13 cellular contexts compared by ENCODE assay signal in genomic region chr5:151153300-151153699, GRCh38. TPM values are rescaled to one million over a fixed set of nuclear protein-coding genes. Genes with fewer than 3 reads are reported as not detected.
DNase-seq lines count a peak whose midpoint lies in the region; ATAC-seq and TF ChIP-seq lines count a peak whose summit lies in the region.
"Had no signal": no experiment of that assay in that cellular context is flagged by ENCODE, and none has a peak within 500 bp of the region (broad histone marks: within the 10 kb centered on the region; RNA-seq: fewer than 3 reads in every experiment).

No MANE protein-coding gene starts in this region.

- H3K27ac Mint-ChIP-seq in activated CD4-positive, alpha-beta T cell treated with anti-CD3 and anti-CD28 coated beads, Interleukin-2, amount 10 ng/mL, durations not matched to agents 7 days and 5 days: peak overlapping the region; percentile 88
- H3K27ac Mint-ChIP-seq in activated B cell treated with CpG ODN at 0.5 μM for 24 hours (peak overlapping the region; percentile 87), immature natural killer cell (peak overlapping the region; percentile 79 to 97 (median 96))

- H3K4me3 ChIP-seq in stomach smooth muscle (ENCODE audit: low read length in 2 of 2): no peak overlapping the region
- H3K4me3 ChIP-seq: A549, thoracic aorta had no signal

- peaks cover 66% of the 10 kb centered on the region for H3K4me1 ChIP-seq in stomach smooth muscle (ENCODE audit: control insufficient read depth, insufficient read depth, low read length)

- peaks cover 3% of the 10 kb centered on the region for H3K9me3 Mint-ChIP-seq in activated CD4-positive, alpha-beta T cell treated with anti-CD3 and anti-CD28 coated beads, Interleukin-2, amount 10 ng/mL, durations not matched to agents 7 days and 5 days
- H3K9me3 Mint-ChIP-seq in activated B cell treated with CpG ODN at 0.5 μM for 24 hours (no peaks in the 10 kb centered on the region), immature natural killer cell (no peaks in the 10 kb centered on the region)
- H3K9me3 Mint-ChIP-seq: H9 had no signal

- H3K9me3 ChIP-seq in stomach smooth muscle (ENCODE audit: control insufficient read depth in 2 of 2, low read length in 2 of 2): no peaks in the 10 kb centered on the region
- H3K9me3 ChIP-seq: A549, thoracic aorta had no signal

- TF ChIP-seq CTCF in activated B cell treated with CpG ODN at 0.5 μM for 24 hours (IDR thresholded peaks at IDR 0.05): no peak

- H3K4me3 Mint-ChIP-seq in activated CD4-positive, alpha-beta T cell treated with anti-CD3 and anti-CD28 coated beads, Interleukin-2, amount 10 ng/mL, durations not matched to agents 7 days and 5 days: peak overlapping the region; percentile 96
- H3K4me3 Mint-ChIP-seq in activated B cell treated with CpG ODN at 0.5 μM for 24 hours (peak overlapping the region; percentile 49), immature natural killer cell (peak overlapping the region; percentile 9 to 95 (median 69))
- H3K4me3 Mint-ChIP-seq: H9 had no signal

- DNase-seq in activated CD4-positive, alpha-beta T cell treated with anti-CD3 and anti-CD28 coated beads, Interleukin-2, amount 10 ng/mL, durations not matched to agents 7 days and 5 days: no peak
- no peak for DNase-seq in activated CD4-positive, alpha-beta T cell treated with anti-CD3 and anti-CD28 coated beads for 1 hour
- DNase-seq in activated B cell treated with CpG ODN at 0.5 μM for 24 hours (no peak), immature natural killer cell (no peak), retina (no peak), CD1c-positive myeloid dendritic cell (ENCODE audit: extremely low spot score) (no peak)
- DNase-seq: H9, NCI-H2171 treated with DMSO at 0.1 percent for 48 hours, nucleus accumbens had no signal

- H3K36me3 ChIP-seq in stomach smooth muscle (ENCODE audit: control insufficient read depth in 2 of 2, insufficient read depth in 2 of 2, low read length in 2 of 2): peaks cover 0 to 4% of the 10 kb centered on the region in 2 donors
- H3K36me3 ChIP-seq: thoracic aorta had no signal

- H3K9ac ChIP-seq in stomach smooth muscle (ENCODE audit: low read length in 2 of 2): no peak overlapping the region

- no peaks in the 10 kb centered on the region for H3K27me3 ChIP-seq in stomach smooth muscle (ENCODE audit: control insufficient read depth in 1 of 2, insufficient read depth in 2 of 2, low read length in 2 of 2)

- POLR2A ChIA-PET in activated CD4-positive, alpha-beta T cell treated with anti-CD3 and anti-CD28 coated beads, Interleukin-2, amount 10 ng/mL, durations not matched to agents 7 days and 5 days (lab: Charles Lee): no interaction called here
- POLR2A ChIA-PET in activated B cell treated with CpG ODN at 0.5 μM for 24 hours (lab: Charles Lee): interaction anchor here (0.7 to 9.1 kb wide), 5 partner anchors 11 to 73 kb away, joined by 3 to 92 read pairs (median 6); partner anchors contain the start of gene TNIP1

- peaks cover 73% of the 10 kb centered on the region for H3K4me1 Mint-ChIP-seq in activated CD4-positive, alpha-beta T cell treated with anti-CD3 and anti-CD28 coated beads, Interleukin-2, amount 10 ng/mL, durations not matched to agents 7 days and 5 days
- peaks cover 90% of the 10 kb centered on the region for H3K4me1 Mint-ChIP-seq in activated B cell treated with CpG ODN at 0.5 μM for 24 hours
- peaks cover 94% of the 10 kb centered on the region in 2 donors for H3K4me1 Mint-ChIP-seq in immature natural killer cell

- H3K27me3 Mint-ChIP-seq in activated CD4-positive, alpha-beta T cell treated with anti-CD3 and anti-CD28 coated beads, Interleukin-2, amount 10 ng/mL, durations not matched to agents 7 days and 5 days: no peaks in the 10 kb centered on the region
- H3K27me3 Mint-ChIP-seq in activated B cell treated with CpG ODN at 0.5 μM for 24 hours (no peaks in the 10 kb centered on the region), immature natural killer cell (ENCODE audit: low read depth in 3 of 3) (peaks cover 0 to 6% (median 4%) of the 10 kb centered on the region in 3 donors)

- CTCF ChIA-PET in activated CD4-positive, alpha-beta T cell treated with anti-CD3 and anti-CD28 coated beads, Interleukin-2, amount 10 ng/mL, durations not matched to agents 7 days and 5 days (lab: Charles Lee): interaction anchor here (1.1 to 12.9 kb wide), 3 partner anchors 10 to 27 kb away, joined by 3 to 89 read pairs (median 3); no protein-coding TSS in a partner anchor
- CTCF ChIA-PET in activated B cell treated with CpG ODN at 0.5 μM for 24 hours (lab: Charles Lee): interaction anchor here (1.0 to 13.6 kb wide), 5 partner anchors 10 to 38 kb away, joined by 3 to 128 read pairs (median 4); no protein-coding TSS in a partner anchor

- H3K27ac ChIP-seq in stomach smooth muscle (ENCODE audit: low read length): peak overlapping the region; percentile 55
- H3K27ac ChIP-seq: A549 had no signal

- intact Hi-C loops in activated B cell treated with CpG ODN at 0.5 μM for 24 hours (cut with micrococcal nuclease): no loop called here

- ATAC-seq in activated B cell treated with CpG ODN at 0.5 μM for 24 hours (ENCODE audit: low read depth) (no peak), HG03432 (IDR thresholded peaks at IDR 0.05; ENCODE audit: unreplicated experiment) (no peak)
- ATAC-seq: A549 had no signal

- H3K36me3 Mint-ChIP-seq in activated CD4-positive, alpha-beta T cell treated with anti-CD3 and anti-CD28 coated beads, Interleukin-2, amount 10 ng/mL, durations not matched to agents 7 days and 5 days (ENCODE audit: low read depth): peaks cover 61% of the 10 kb centered on the region
- H3K36me3 Mint-ChIP-seq in activated B cell treated with CpG ODN at 0.5 μM for 24 hours (ENCODE audit: low read depth): peaks cover 27% of the 10 kb centered on the region
- peaks cover 0 to 5% (median 4%) of the 10 kb centered on the region in 3 donors for H3K36me3 Mint-ChIP-seq in immature natural killer cell

RNA-seq across cellular contexts. Expression of gene ANXA6, which starts 4.3 kb away (rescaled TPM):
- 100 to 1,000 TPM; 494 to 508 TPM for total RNA-seq in activated CD4-positive, alpha-beta T cell treated with anti-CD3 and anti-CD28 coated beads, Interleukin-2, amount 10 ng/mL, durations not matched to agents 7 days and 5 days
- total RNA-seq in activated B cell treated with CpG ODN at 0.5 μM for 24 hours: 367 and 379 TPM in 2 replicates
- 100 to 1,000 TPM; 313 to 679 (median 395) TPM for polyA plus RNA-seq in immature natural killer cell
